19 cellular contexts compared by ENCODE assay signal in genomic region chr12:27366621-27367020, GRCh38. TPM values are rescaled to one million over a fixed set of nuclear protein-coding genes. Genes with fewer than 3 reads are reported as not detected.
DNase-seq lines count a peak whose midpoint lies in the region; ATAC-seq and TF ChIP-seq lines count a peak whose summit lies in the region.
"Had no signal": no experiment of that assay in that cellular context is flagged by ENCODE, and none has a peak within 500 bp of the region (broad histone marks: within the 10 kb centered on the region; RNA-seq: fewer than 3 reads in every experiment).

No MANE protein-coding gene starts in this region.

- no peak overlapping the region for H3K9ac ChIP-seq in GM23248

- H3K79me2 ChIP-seq in GM23248 (ENCODE audit: insufficient read depth) = peaks cover 45% of the 10 kb centered on the region

- no peak for TF ChIP-seq CTCF in CD8-positive, alpha-beta T cell (IDR thresholded peaks at IDR 0.05)
- TF ChIP-seq CTCF in lower lobe of right lung (IDR thresholded peaks at IDR 0.05) = no peak

- H3K4me3 ChIP-seq in GM23248 = no peak overlapping the region
- H3K4me3 ChIP-seq in CD8-positive, alpha-beta T cell (ENCODE audit: low read depth, low read length) = no peak overlapping the region
- H3K4me3 ChIP-seq in lower lobe of right lung = no peak overlapping the region

- H3K9me2 ChIP-seq in GM23248 (ENCODE audit: insufficient read depth) = no peaks in the 10 kb centered on the region

- H3K36me3 Mint-ChIP-seq in CD8-positive, alpha-beta T cell = no peaks in the 10 kb centered on the region

- H3K27ac Mint-ChIP-seq in CD8-positive, alpha-beta T cell = no peak overlapping the region
- H3K27ac Mint-ChIP-seq: B cell, CD14-positive monocyte had no signal

- H3K4me2 ChIP-seq in GM23248 (ENCODE audit: unreplicated experiment) = no peak overlapping the region

- H4K20me1 ChIP-seq in GM23248 (ENCODE audit: insufficient read depth) = no peaks in the 10 kb centered on the region

- H3K4me3 Mint-ChIP-seq in CD8-positive, alpha-beta T cell = no peak overlapping the region
- H3K4me3 Mint-ChIP-seq: B cell, CD14-positive monocyte had no signal

- no peaks in the 10 kb centered on the region for H3K27me3 ChIP-seq in GM23248 (replicated peaks; ENCODE audit: insufficient read depth)
- H3K27me3 ChIP-seq in CD8-positive, alpha-beta T cell (ENCODE audit: insufficient read depth, low read length) = no peaks in the 10 kb centered on the region
- no peaks in the 10 kb centered on the region for H3K27me3 ChIP-seq in lower lobe of right lung (ENCODE audit: low read depth)

- H3K9me3 ChIP-seq in GM23248 (ENCODE audit: low read depth) = no peaks in the 10 kb centered on the region
- H3K9me3 ChIP-seq in CD8-positive, alpha-beta T cell (ENCODE audit: low read length) = no peaks in the 10 kb centered on the region
- H3K9me3 ChIP-seq in lower lobe of right lung = no peaks in the 10 kb centered on the region

- no peak for ATAC-seq in HG03025 (IDR thresholded peaks at IDR 0.05; ENCODE audit: low FRiP score, unreplicated experiment)
- no peak for ATAC-seq in CD8-positive, alpha-beta T cell
- ATAC-seq in HG03342 (IDR thresholded peaks at IDR 0.05; ENCODE audit: unreplicated experiment) = no peak
- no peak for ATAC-seq in lower lobe of right lung
- ATAC-seq: HCT116, Panc1 had no signal

- 79 to 84% methylated on average over 3 of the region's 3 CpGs for WGBS in GM23248 (ENCODE audit: low coverage in 1 of 2, low lambda C conversion rate in 2 of 2, missing lambda C conversion rate in 2 of 2), 2 experiments

- no peaks in the 10 kb centered on the region for H3K4me1 Mint-ChIP-seq in CD8-positive, alpha-beta T cell (ENCODE audit: low read depth)
- H3K4me1 Mint-ChIP-seq: B cell, CD14-positive monocyte had no signal

- H3K36me3 ChIP-seq in GM23248 (ENCODE audit: low read depth) = no peaks in the 10 kb centered on the region
- no peaks in the 10 kb centered on the region for H3K36me3 ChIP-seq in CD8-positive, alpha-beta T cell (ENCODE audit: insufficient read depth, low read length)
- H3K36me3 ChIP-seq in lower lobe of right lung = no peaks in the 10 kb centered on the region

- H3K4me1 ChIP-seq in GM23248 (ENCODE audit: insufficient read depth) (peaks cover 22% of the 10 kb centered on the region), lower lobe of right lung (no peaks in the 10 kb centered on the region)
- H3K4me1 ChIP-seq in CD8-positive, alpha-beta T cell (ENCODE audit: insufficient read depth, low read length) = no peaks in the 10 kb centered on the region

- POLR2A ChIA-PET in CD8-positive, alpha-beta T cell (lab: Charles Lee) = interaction anchor here (0.5 kb wide), 1 partner anchor 136 kb away, joined by 3 read pairs; no protein-coding TSS in a partner anchor

- peaks cover 19% of the 10 kb centered on the region for H3F3A ChIP-seq in GM23248 (ENCODE audit: insufficient read depth)

- intact Hi-C loops in CD8-positive, alpha-beta T cell (cut with DNase I, micrococcal nuclease) = no loop called here
- intact Hi-C loops in lower lobe of right lung (cut with DNase I) = no loop called here

- CTCF ChIA-PET in CD8-positive, alpha-beta T cell (lab: Charles Lee) = no interaction called here

- peaks cover 3% of the 10 kb centered on the region for H3K9me3 Mint-ChIP-seq in CD8-positive, alpha-beta T cell
- H3K9me3 Mint-ChIP-seq: CD14-positive monocyte had no signal

- DNase-seq in A172 (ENCODE audit: low spot score) (peak; percentile 34), GM23248 (peak; percentile 33), RKO (ENCODE audit: low spot score) (peak; percentile 40), epithelial cell of prostate (ENCODE audit: low read depth, low spot score) (no peak), lower lobe of right lung (no peak)
- no peak for DNase-seq in CD8-positive, alpha-beta T cell
- DNase-seq: DMS53, GOT3, Karpas-422, NCI-H1417 treated with DMSO at 0.1 percent for 48 hours, NCI-H187, NCI-H69, T-helper 1 cell had no signal

- H3K27me3 Mint-ChIP-seq in CD8-positive, alpha-beta T cell (ENCODE audit: low read depth) = peaks cover 16% of the 10 kb centered on the region
- H3K27me3 Mint-ChIP-seq: B cell had no signal

- H2AFZ ChIP-seq in GM23248 = no peak overlapping the region

- in situ Hi-C loops in GM23248 (cut with MboI) = no loop called here

- H3K27ac ChIP-seq in GM23248 = no peak overlapping the region
- peak overlapping the region; percentile 0 for H3K27ac ChIP-seq in epithelial cell of prostate
- H3K27ac ChIP-seq in CD8-positive, alpha-beta T cell (ENCODE audit: low read depth, low read length) = no peak overlapping the region
- H3K27ac ChIP-seq in lower lobe of right lung = no peak overlapping the region

RNA-seq across cellular contexts. Expression of gene BMAL2, which starts 34.0 kb away (rescaled TPM):
- 37.2 and 50.3 TPM in 2 replicates for total RNA-seq in A172 (2014; rRNA removed; shearing (Covaris generic))
- 27.3 and 28.7 TPM in 2 replicates for total RNA-seq in GM23248 (2014; rRNA removed; shearing (Covaris generic))
- 14.8 and 14.9 TPM in 2 replicates for polyA plus RNA-seq in GM23248 (2016; fragmentation: Nextera tagmentation; extraction: Ambion mirVana)
- not detected for total RNA-seq in CD8-positive, alpha-beta T cell
- 2.6 TPM for total RNA-seq in lower lobe of right lung

Comparison
In these comparisons a context has a peak if more than half of its experiments do, and no peak if none do; other contexts are left out.
1. DNase-seq: peak in A172 (single experiment), GM23248 (single experiment) and RKO (single experiment); none in epithelial cell of prostate (single experiment), CD8-positive, alpha-beta T cell (0 of 7) and lower lobe of right lung (single experiment).